ENCODE assay signal across 7 cellular contexts in the genomic region with DNA sequence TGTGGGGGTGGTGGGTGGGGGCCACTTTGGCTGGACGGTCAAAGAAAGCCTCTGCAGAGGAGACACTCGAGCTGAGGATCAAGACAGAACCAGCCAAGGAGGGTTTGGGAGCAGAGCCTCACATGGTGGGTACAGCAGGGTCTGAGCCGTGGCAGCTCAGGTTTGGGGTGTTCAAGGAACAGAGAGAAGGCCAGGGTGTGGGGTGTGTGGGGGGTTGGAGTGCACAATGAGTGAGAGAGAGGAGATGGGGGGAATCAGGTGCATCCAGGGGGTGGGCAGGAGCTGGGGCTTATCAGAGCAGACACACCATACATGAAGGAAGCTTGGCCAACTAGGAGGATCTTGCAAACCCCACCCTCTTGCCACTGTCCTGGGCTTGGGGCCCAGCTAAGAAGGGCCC.
"Had no signal": no experiment of that assay in that cellular context is flagged by ENCODE, and none has a peak within 500 bp of the region (broad histone marks: within the 10 kb centered on the region; RNA-seq: fewer than 3 reads in every experiment).

No MANE protein-coding gene starts in this region.

- ATAC-seq: K562 had no signal

- DNase-seq: GM23248, GOT3, H7, HCEC 1CT, IMR-90, KG1 had no signal

- H3K4me3 ChIP-seq: GM23248, K562 had no signal

- H3K27ac ChIP-seq: GM23248 had no signal

- H3K9ac ChIP-seq: GM23248 had no signal

- H2AFZ ChIP-seq: GM23248 had no signal
